In genomic region chr17:45313927-45314760, GRCh38 we compare ENCODE assay signal across 2 cellular contexts.
A peak's percentile ranks its signal among the peaks of the same experiment; 100 is the strongest.
TF ChIP-seq lines count a peak whose summit lies in the region.

No MANE protein-coding gene starts in this region.

TF ChIP-seq in HCT116, 20 proteins besides CTCF, POLR2A, EP300 and RAD21:
- TF ChIP-seq JUND (IDR thresholded peaks at IDR 0.05) (no peak), EGR1 (IDR thresholded peaks at IDR 0.05; ENCODE audit: low read depth) (no peak), SP1 (IDR thresholded peaks at IDR 0.05; ENCODE audit: low read depth) (no peak), TCF7L2 (IDR thresholded peaks at IDR 0.05; ENCODE audit: borderline replicate concordance, extremely low read depth, insufficient read depth, insufficient read length) (no peak), ZNF274 (IDR thresholded peaks at IDR 0.05; ENCODE audit: low read depth, low read length) (no peak), CBX3 (IDR thresholded peaks at IDR 0.05; ENCODE audit: low read depth) (no peak), FOSL1 (IDR thresholded peaks at IDR 0.05; ENCODE audit: low read depth) (no peak), ELF1 (IDR thresholded peaks at IDR 0.05; ENCODE audit: borderline replicate concordance, low read depth) (no peak), REST (IDR thresholded peaks at IDR 0.05; ENCODE audit: low read depth) (no peak), SRF (IDR thresholded peaks at IDR 0.05; ENCODE audit: low read depth) (no peak), POLR2AphosphoS5 (IDR thresholded peaks at IDR 0.05; ENCODE audit: low read depth, low read length) (no peak), ZFX (IDR thresholded peaks at IDR 0.05) (no peak), CEBPB (IDR thresholded peaks at IDR 0.05; ENCODE audit: low read depth) (no peak), ATF3 (IDR thresholded peaks at IDR 0.05) (no peak)

TF ChIP-seq in K562, 482 proteins besides CTCF, POLR2A, EP300 and RAD21:
- TF ChIP-seq GABPB2 (CRISPR knock-in tag; conservative IDR thresholded peaks at IDR 0.05) (no peak), CBX5 (IDR thresholded peaks at IDR 0.05; ENCODE audit: borderline replicate concordance, low read depth) (no peak), TRIM28 (IDR thresholded peaks at IDR 0.05) (no peak), ZNF79 (CRISPR knock-in tag; IDR thresholded peaks at IDR 0.05; ENCODE audit: low read depth) (no peak), TSC22D4 (tag; IDR thresholded peaks at IDR 0.05) (no peak), ZNF316 (IDR thresholded peaks at IDR 0.05) (peak; percentile 65), ZNF224 (CRISPR knock-in tag; IDR thresholded peaks at IDR 0.05) (no peak), HDAC6 (IDR thresholded peaks at IDR 0.05; ENCODE audit: low read depth, low read length) (no peak), CHD7 (IDR thresholded peaks at IDR 0.05; ENCODE audit: low read depth, low read length) (no peak), STAG1 (CRISPR knock-in tag; IDR thresholded peaks at IDR 0.05; ENCODE audit: borderline replicate concordance) (no peak), MAFF (IDR thresholded peaks at IDR 0.05; ENCODE audit: low read length) (no peak), ZNF449 (CRISPR knock-in tag; IDR thresholded peaks at IDR 0.05) (no peak), ZNF124 (CRISPR knock-in tag; IDR thresholded peaks at IDR 0.05) (no peak), TCF15 (CRISPR knock-in tag; IDR thresholded peaks at IDR 0.05) (no peak), C11orf30 (IDR thresholded peaks at IDR 0.05; ENCODE audit: low read depth) (peak; percentile 65), MAFG (tag; conservative IDR thresholded peaks at IDR 0.05) (peak; percentile 51; the same call in 1 of the 2 replicates), NCOA1 (IDR thresholded peaks at IDR 0.05; ENCODE audit: low read depth) (no peak), NFE2 (IDR thresholded peaks at IDR 0.05; ENCODE audit: low read depth) (peak; percentile 58), ZNF589 (CRISPR knock-in tag; IDR thresholded peaks at IDR 0.05; ENCODE audit: low read depth) (no peak), BRD9 (IDR thresholded peaks at IDR 0.05; ENCODE audit: low read depth, partially characterized antibody) (no peak)
